In the genomic region with DNA sequence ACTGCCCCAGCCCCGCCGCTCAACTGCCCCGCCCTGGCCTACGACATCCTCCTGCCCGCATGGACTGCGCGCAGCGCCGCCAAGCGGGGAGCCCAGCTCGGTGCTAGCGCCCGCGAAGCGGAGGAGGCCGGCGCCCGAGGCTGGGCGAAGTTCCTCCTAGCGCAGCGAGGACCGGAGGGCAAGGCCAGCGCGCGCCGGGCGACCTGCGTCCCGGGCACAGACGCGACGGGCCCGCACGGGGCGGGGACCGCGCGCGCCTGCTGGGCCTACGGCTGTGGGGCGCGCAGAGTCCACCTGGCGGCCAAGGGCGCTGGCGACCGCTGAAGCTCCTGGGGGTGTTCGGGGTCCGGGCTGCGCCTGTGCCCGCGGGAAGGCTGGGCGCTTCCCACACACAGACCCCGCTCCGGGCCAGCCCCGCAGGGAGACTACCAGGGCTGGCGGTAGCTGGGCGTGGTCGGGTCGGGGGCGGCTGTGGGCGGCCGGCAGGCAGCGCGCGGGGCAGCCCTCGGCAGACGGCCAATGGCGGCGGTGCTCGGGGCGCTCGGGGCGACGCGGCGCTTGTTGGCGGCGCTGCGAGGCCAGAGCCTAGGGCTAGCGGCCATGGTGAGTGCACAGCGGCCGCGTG, we compare ENCODE assay signal across 8 cellular contexts. TPM values are rescaled to one million over a fixed set of nuclear protein-coding genes. Genes with fewer than 3 reads are reported as not detected.
A peak's percentile ranks its signal among the peaks of the same experiment; 100 is the strongest.
DNase-seq lines count a peak whose midpoint lies in the region; ATAC-seq lines count a peak whose summit lies in the region.

Gene PCBD2, plus strand, starts transcription at position 511 of the 625 bp plus-strand sequence. Its CDS starts 9 bp downstream, at position 520.

- no peaks in the 10 kb centered on the region for H3K9me3 ChIP-seq in BLaER1

- peak within 1 kb of the TSS; percentile 78 for H3K4me2 ChIP-seq in BLaER1

- peaks cover 52% of the 10 kb centered on the region for H3K4me1 ChIP-seq in BLaER1

- no peaks in the 10 kb centered on the region for H4K20me1 ChIP-seq in BLaER1

- H3K4me3 ChIP-seq in BLaER1 = peak within 1 kb of the TSS; percentile 89

- peak within 1 kb of the TSS; percentile 99 for H3K27ac ChIP-seq in BLaER1

- DNase-seq in GM19238 (ENCODE audit: insufficient read length, low spot score) = peak; percentile 84
- peak; percentile 81 for DNase-seq in NCI-H510A (lab: John Stamatoyannopoulos, UW)
- peak; percentile 87 for DNase-seq in activated CD4-positive, alpha-beta T cell treated with anti-CD3 and anti-CD28 coated beads for 1 hour
- peak; percentile 85 for DNase-seq in cerebellum (ENCODE audit: low spot score)
- peak; percentile 95 for DNase-seq in kidney tubule cell (ENCODE audit: low spot score)
- peak; percentile 80 to 86 for DNase-seq in stimulated activated CD4-positive, alpha-beta T cell treated with anti-CD3 and anti-CD28 coated beads, Interleukin-1b, Interleukin-23, amount 100 ng/mL, for 1 hour (ENCODE audit: low read depth in 2 of 2)

- peak; percentile 76 for ATAC-seq in HG03439 (IDR thresholded peaks at IDR 0.05; ENCODE audit: unreplicated experiment)

- H3K9ac ChIP-seq in BLaER1 = peak within 1 kb of the TSS; percentile 96

- peaks cover 29% of the 10 kb centered on the region for H3K36me3 ChIP-seq in BLaER1

- H3K27me3 ChIP-seq in BLaER1 = no peaks in the 10 kb centered on the region

RNA-seq across cellular contexts. Expression of gene PCBD2, which starts in this region (rescaled TPM):
- 10.3 TPM for total RNA-seq in cerebellum

Comparison
In these comparisons a context has a peak if more than half of its experiments do, and no peak if none do; other contexts are left out.
1. Peak in every context shown above with its lines: DNase-seq, ATAC-seq, H3K4me3 ChIP-seq and H3K27ac ChIP-seq.